ENCODE assay signal across 8 cellular contexts in the genomic region with DNA sequence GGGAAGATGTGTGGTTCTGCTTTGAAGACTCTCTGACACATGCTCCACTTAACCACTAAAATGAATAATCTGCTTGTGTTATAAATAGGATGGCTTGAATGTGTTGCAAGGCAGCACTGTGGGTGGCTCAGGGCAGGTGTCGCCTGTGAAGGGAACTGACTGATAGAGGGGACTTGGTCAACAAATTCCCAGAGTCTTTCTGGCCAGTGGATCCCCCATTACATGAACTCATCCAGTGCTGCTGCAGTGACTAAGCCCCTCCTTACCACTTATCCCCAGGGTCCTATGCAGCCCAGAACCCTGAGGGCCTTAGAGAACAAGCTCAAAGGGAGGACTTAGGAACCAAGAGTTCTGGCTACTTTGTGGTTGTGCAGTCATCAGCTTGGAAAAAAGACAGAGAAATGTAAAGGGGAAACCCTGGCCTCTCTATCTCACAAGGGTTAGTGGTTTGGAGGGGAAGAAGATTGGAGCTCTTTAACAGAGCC.
A peak's percentile ranks its signal among the peaks of the same experiment; 100 is the strongest.
DNase-seq lines count a peak whose midpoint lies in the region; ATAC-seq and TF ChIP-seq lines count a peak whose summit lies in the region.

No MANE protein-coding gene starts in this region.

- TF ChIP-seq POLR2A in heart left ventricle (IDR thresholded peaks at IDR 0.05): no peak

- H3K27ac Mint-ChIP-seq in activated naive CD8-positive, alpha-beta T cell treated with anti-CD3 and anti-CD28 coated beads, Interleukin-2, amount 50 U/mL, for 24 hours: peak overlapping the region; percentile 80
- H3K27ac Mint-ChIP-seq in stimulated activated naive CD8-positive, alpha-beta T cell treated with anti-CD3 and anti-CD28 coated beads, Interleukin-15, Interleukin-2, amounts not matched to agents 100 ng/mL and 50 ng/mL, for 24 hours: peak overlapping the region; percentile 97
- no peak overlapping the region for H3K27ac Mint-ChIP-seq in activated CD8-positive, alpha-beta memory T cell treated with anti-CD3 and anti-CD28 coated beads, Interleukin-2, amount 10 ng/mL, durations not matched to agents 7 days and 5 days

- TF ChIP-seq CTCF in heart left ventricle (IDR thresholded peaks at IDR 0.05) (no peak), right atrium auricular region (IDR thresholded peaks at IDR 0.05) (no peak)

- WGBS in heart left ventricle, 4 donors: 62 to 81% (median 68%) methylated on average over 1 of the region's 1 CpG

- H3K4me3 ChIP-seq in heart left ventricle (no peak overlapping the region), right atrium auricular region (no peak overlapping the region)

- no peaks in the 10 kb centered on the region for H3K36me3 Mint-ChIP-seq in activated naive CD8-positive, alpha-beta T cell treated with anti-CD3 and anti-CD28 coated beads, Interleukin-2, amount 50 U/mL, for 24 hours (ENCODE audit: low read depth)
- H3K36me3 Mint-ChIP-seq in stimulated activated naive CD8-positive, alpha-beta T cell treated with anti-CD3 and anti-CD28 coated beads, Interleukin-15, Interleukin-2, amounts not matched to agents 100 ng/mL and 50 ng/mL, for 24 hours (ENCODE audit: low read depth): no peaks in the 10 kb centered on the region
- no peaks in the 10 kb centered on the region for H3K36me3 Mint-ChIP-seq in activated CD8-positive, alpha-beta memory T cell treated with anti-CD3 and anti-CD28 coated beads, Interleukin-2, amount 10 ng/mL, durations not matched to agents 7 days and 5 days

- H3K4me1 ChIP-seq in heart left ventricle: peaks cover 0 to 29% (median 3%) of the 10 kb centered on the region in 12 donors
- H3K4me1 ChIP-seq in right atrium auricular region: no peaks in the 10 kb centered on the region

- no peaks in the 10 kb centered on the region for H3K36me3 ChIP-seq in heart left ventricle
- no peaks in the 10 kb centered on the region for H3K36me3 ChIP-seq in right atrium auricular region

- peak overlapping the region; percentile 36 for H3K4me3 Mint-ChIP-seq in activated naive CD8-positive, alpha-beta T cell treated with anti-CD3 and anti-CD28 coated beads, Interleukin-2, amount 50 U/mL, for 24 hours
- H3K4me3 Mint-ChIP-seq in stimulated activated naive CD8-positive, alpha-beta T cell treated with anti-CD3 and anti-CD28 coated beads, Interleukin-15, Interleukin-2, amounts not matched to agents 100 ng/mL and 50 ng/mL, for 24 hours: peak overlapping the region; percentile 58
- no peak overlapping the region for H3K4me3 Mint-ChIP-seq in activated CD8-positive, alpha-beta memory T cell treated with anti-CD3 and anti-CD28 coated beads, Interleukin-2, amount 10 ng/mL, durations not matched to agents 7 days and 5 days

- no peaks in the 10 kb centered on the region for H3K9me3 ChIP-seq in heart left ventricle
- H3K9me3 ChIP-seq in right atrium auricular region: no peaks in the 10 kb centered on the region

- DNase-seq in heart left ventricle: peak in 2 of 5 donors; percentile 25 to 35
- DNase-seq in right atrium auricular region (ENCODE audit: low spot score): no peak
- DNase-seq in activated naive CD8-positive, alpha-beta T cell treated with anti-CD3 and anti-CD28 coated beads, Interleukin-2, amount 50 U/mL, for 24 hours: peak; percentile 48
- DNase-seq in activated CD8-positive, alpha-beta memory T cell treated with anti-CD3 and anti-CD28 coated beads, Interleukin-2, amount 10 ng/mL, durations not matched to agents 7 days and 5 days: no peak

- H3K27ac ChIP-seq in heart left ventricle (peak overlapping the region in 2 of 12 donors; percentile 2 to 44), right atrium auricular region (no peak overlapping the region)

- H3K27me3 ChIP-seq in heart left ventricle: no peaks in the 10 kb centered on the region
- H3K27me3 ChIP-seq in right atrium auricular region: no peaks in the 10 kb centered on the region

- peaks cover 56% of the 10 kb centered on the region for H3K4me1 Mint-ChIP-seq in activated naive CD8-positive, alpha-beta T cell treated with anti-CD3 and anti-CD28 coated beads, Interleukin-2, amount 50 U/mL, for 24 hours
- peaks cover 60% of the 10 kb centered on the region for H3K4me1 Mint-ChIP-seq in stimulated activated naive CD8-positive, alpha-beta T cell treated with anti-CD3 and anti-CD28 coated beads, Interleukin-15, Interleukin-2, amounts not matched to agents 100 ng/mL and 50 ng/mL, for 24 hours (ENCODE audit: low read depth)
- H3K4me1 Mint-ChIP-seq in activated CD8-positive, alpha-beta memory T cell treated with anti-CD3 and anti-CD28 coated beads, Interleukin-2, amount 10 ng/mL, durations not matched to agents 7 days and 5 days: peaks cover 20% of the 10 kb centered on the region

- intact Hi-C loops in heart left ventricle (cut with DNase I): no loop called here

- CTCF ChIA-PET in activated CD8-positive, alpha-beta memory T cell treated with anti-CD3 and anti-CD28 coated beads, Interleukin-2, amount 10 ng/mL, durations not matched to agents 7 days and 5 days (lab: Charles Lee): no interaction called here

- peak; percentile 67 to 81 (median 69) for ATAC-seq in heart left ventricle
- ATAC-seq in HG03135 (IDR thresholded peaks at IDR 0.05; ENCODE audit: unreplicated experiment): peak; percentile 33
- peak; percentile 79 for ATAC-seq in activated naive CD8-positive, alpha-beta T cell treated with anti-CD3 and anti-CD28 coated beads, Interleukin-2, amount 50 U/mL, for 24 hours
- ATAC-seq in HG03521 (IDR thresholded peaks at IDR 0.05; ENCODE audit: unreplicated experiment): no peak
- ATAC-seq in activated CD8-positive, alpha-beta memory T cell treated with anti-CD3 and anti-CD28 coated beads, Interleukin-2, amount 10 ng/mL, durations not matched to agents 7 days and 5 days: no peak
- ATAC-seq in GM18858 (IDR thresholded peaks at IDR 0.05; ENCODE audit: unreplicated experiment): no peak

- peaks cover 4% of the 10 kb centered on the region for H3K27me3 Mint-ChIP-seq in activated naive CD8-positive, alpha-beta T cell treated with anti-CD3 and anti-CD28 coated beads, Interleukin-2, amount 50 U/mL, for 24 hours
- peaks cover 4% of the 10 kb centered on the region for H3K27me3 Mint-ChIP-seq in stimulated activated naive CD8-positive, alpha-beta T cell treated with anti-CD3 and anti-CD28 coated beads, Interleukin-15, Interleukin-2, amounts not matched to agents 100 ng/mL and 50 ng/mL, for 24 hours
- peaks cover 15% of the 10 kb centered on the region for H3K27me3 Mint-ChIP-seq in activated CD8-positive, alpha-beta memory T cell treated with anti-CD3 and anti-CD28 coated beads, Interleukin-2, amount 10 ng/mL, durations not matched to agents 7 days and 5 days

- no peaks in the 10 kb centered on the region for H3K9me3 Mint-ChIP-seq in activated naive CD8-positive, alpha-beta T cell treated with anti-CD3 and anti-CD28 coated beads, Interleukin-2, amount 50 U/mL, for 24 hours
- no peaks in the 10 kb centered on the region for H3K9me3 Mint-ChIP-seq in stimulated activated naive CD8-positive, alpha-beta T cell treated with anti-CD3 and anti-CD28 coated beads, Interleukin-15, Interleukin-2, amounts not matched to agents 100 ng/mL and 50 ng/mL, for 24 hours
- no peaks in the 10 kb centered on the region for H3K9me3 Mint-ChIP-seq in activated CD8-positive, alpha-beta memory T cell treated with anti-CD3 and anti-CD28 coated beads, Interleukin-2, amount 10 ng/mL, durations not matched to agents 7 days and 5 days (ENCODE audit: low read depth)

Comparison
In these comparisons a context has a peak if more than half of its experiments do, and no peak if none do; other contexts are left out.
1. ATAC-seq: peak in heart left ventricle (4 of 4), HG03135 (single experiment) and activated naive CD8-positive, alpha-beta T cell treated with anti-CD3 and anti-CD28 coated beads, Interleukin-2, amount 50 U/mL, for 24 hours (single experiment); none in HG03521 (single experiment), activated CD8-positive, alpha-beta memory T cell treated with anti-CD3 and anti-CD28 coated beads, Interleukin-2, amount 10 ng/mL, durations not matched to agents 7 days and 5 days (single experiment) and GM18858 (single experiment).